19 cellular contexts compared by ENCODE assay signal in the genomic region with DNA sequence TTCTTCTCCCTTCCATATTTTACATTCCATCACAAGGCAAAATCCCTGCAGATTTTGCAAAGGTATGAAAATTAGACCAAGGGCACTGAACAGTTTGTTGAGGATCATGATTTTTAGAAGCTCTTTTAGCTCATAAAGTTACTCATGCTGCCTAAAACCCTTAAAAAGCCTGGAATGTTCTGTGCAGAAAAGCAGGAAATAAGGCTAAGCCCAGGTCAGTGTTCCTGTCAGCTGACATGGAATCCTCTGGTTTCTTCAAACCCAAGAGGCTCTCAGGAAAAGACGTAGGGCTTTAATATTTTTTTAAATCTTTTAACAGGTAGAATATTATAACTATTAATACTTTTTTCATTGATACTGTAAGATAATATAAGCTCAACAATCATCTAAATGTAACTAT. TPM values are rescaled to one million over a fixed set of nuclear protein-coding genes. Genes with fewer than 3 reads are reported as not detected.
DNase-seq lines count a peak whose midpoint lies in the region; ATAC-seq and TF ChIP-seq lines count a peak whose summit lies in the region.
"Had no signal": no experiment of that assay in that cellular context is flagged by ENCODE, and none has a peak within 500 bp of the region (broad histone marks: within the 10 kb centered on the region; RNA-seq: fewer than 3 reads in every experiment).

No MANE protein-coding gene starts in this region.

- no peak for ATAC-seq in GM21717 (IDR thresholded peaks at IDR 0.05; ENCODE audit: unreplicated experiment)
- ATAC-seq in activated naive CD8-positive, alpha-beta T cell treated with anti-CD3 and anti-CD28 coated beads, Interleukin-2, amount 50 U/mL, for 24 hours = no peak

- H3K9ac ChIP-seq in Loucy (ENCODE audit: low read depth, low read length, poor library complexity, severe bottlenecking) = no peak overlapping the region
- no peak overlapping the region for H3K9ac ChIP-seq in smooth muscle cell (ENCODE audit: low read depth)

- H3K27ac Mint-ChIP-seq in activated naive CD8-positive, alpha-beta T cell treated with anti-CD3 and anti-CD28 coated beads, Interleukin-2, amount 50 U/mL, for 24 hours = no peak overlapping the region
- H3K27ac Mint-ChIP-seq: B cell; CD4-positive, alpha-beta memory T cell; IgD-negative memory B cell had no signal

- H3K9me3 ChIP-seq in Loucy (ENCODE audit: insufficient read depth, low read depth, low read length) (no peaks in the 10 kb centered on the region), esophagus squamous epithelium (no peaks in the 10 kb centered on the region), smooth muscle cell (replicated peaks; ENCODE audit: low read depth) (no peaks in the 10 kb centered on the region)
- H3K9me3 ChIP-seq: SJCRH30 had no signal

- H2AFZ ChIP-seq in Loucy (ENCODE audit: low read length) (no peak overlapping the region), smooth muscle cell (ENCODE audit: low read depth) (no peak overlapping the region)

- H3F3A ChIP-seq in Loucy (ENCODE audit: low read depth) = no peaks in the 10 kb centered on the region
- H3F3A ChIP-seq in smooth muscle cell (ENCODE audit: low read depth) = no peaks in the 10 kb centered on the region

- TF ChIP-seq CTCF in Loucy (conservative IDR thresholded peaks at IDR 0.05; ENCODE audit: low read length) (no peak), esophagus squamous epithelium (IDR thresholded peaks at IDR 0.05) (no peak), smooth muscle cell (IDR thresholded peaks at IDR 0.05; ENCODE audit: borderline replicate concordance, insufficient read depth, poor library complexity, severe bottlenecking) (no peak)

- peak overlapping the region in 3 of 4 donors; percentile 11 to 42 (median 14) for H3K27ac ChIP-seq in esophagus squamous epithelium
- H3K27ac ChIP-seq in smooth muscle cell (ENCODE audit: low read depth) = peak overlapping the region; percentile 6
- H3K27ac ChIP-seq: SJCRH30 had no signal

- H3K4me3 Mint-ChIP-seq in activated naive CD8-positive, alpha-beta T cell treated with anti-CD3 and anti-CD28 coated beads, Interleukin-2, amount 50 U/mL, for 24 hours = no peak overlapping the region
- H3K4me3 Mint-ChIP-seq: B cell, IgD-negative memory B cell had no signal

- H3K27me3 Mint-ChIP-seq in activated naive CD8-positive, alpha-beta T cell treated with anti-CD3 and anti-CD28 coated beads, Interleukin-2, amount 50 U/mL, for 24 hours = no peaks in the 10 kb centered on the region
- H3K27me3 Mint-ChIP-seq: B cell; CD4-positive, alpha-beta memory T cell; IgD-negative memory B cell had no signal

- H3K9me2 ChIP-seq in Loucy (replicated peaks; ENCODE audit: low read depth, low read length) = no peaks in the 10 kb centered on the region

- H3K4me3 ChIP-seq in Loucy (ENCODE audit: low read length, poor library complexity, severe bottlenecking) (no peak overlapping the region), esophagus squamous epithelium (no peak overlapping the region), smooth muscle cell (no peak overlapping the region)
- H3K4me3 ChIP-seq: SJCRH30 had no signal

- H3K4me2 ChIP-seq in Loucy (ENCODE audit: low read depth, low read length, poor library complexity, severe bottlenecking) = peak overlapping the region; percentile 13
- H3K4me2 ChIP-seq in smooth muscle cell = no peak overlapping the region

- 52 to 76% methylated on average over 1 of the region's 1 CpG for WGBS in esophagus squamous epithelium, 2 donors
- 37% methylated on average over 1 of the region's 1 CpG for WGBS in smooth muscle cell (ENCODE audit: low lambda C conversion rate)

- H3K27me3 ChIP-seq in Loucy (ENCODE audit: insufficient read depth, low read length, poor library complexity, severe bottlenecking) (no peaks in the 10 kb centered on the region), esophagus squamous epithelium (no peaks in the 10 kb centered on the region), smooth muscle cell (ENCODE audit: low read depth) (no peaks in the 10 kb centered on the region)
- H3K27me3 ChIP-seq: SJCRH30 had no signal

- peaks cover 58% of the 10 kb centered on the region for H3K4me1 Mint-ChIP-seq in activated naive CD8-positive, alpha-beta T cell treated with anti-CD3 and anti-CD28 coated beads, Interleukin-2, amount 50 U/mL, for 24 hours

- peak; percentile 41 for DNase-seq in EH (ENCODE audit: low read depth)
- DNase-seq in esophagus squamous epithelium (lab: John Stamatoyannopoulos, UW) = no peak
- DNase-seq in smooth muscle cell (lab: John Stamatoyannopoulos, UW; ENCODE audit: unreplicated experiment) = no peak
- DNase-seq in activated naive CD4-positive, alpha-beta T cell treated with Interleukin-2 at 50 U/mL for 16 hours = no peak
- no peak for DNase-seq in activated naive CD8-positive, alpha-beta T cell treated with anti-CD3 and anti-CD28 coated beads, Interleukin-2, amount 50 U/mL, for 24 hours
- DNase-seq: CD4-positive, alpha-beta memory T cell; DMS79; GF-D8; H7; MV-4-11; NCI-H1436; NCI-H2081; NCI-H510A treated with DMSO at 0.1 percent for 48 hours; RPMI8226; SJCRH30 had no signal

- peaks cover 5% of the 10 kb centered on the region for H4K20me1 ChIP-seq in Loucy (ENCODE audit: insufficient read depth, low read length, poor library complexity, severe bottlenecking)
- H4K20me1 ChIP-seq in smooth muscle cell (ENCODE audit: low read depth) = peaks cover 80% of the 10 kb centered on the region

- intact Hi-C loops in esophagus squamous epithelium (cut with DNase I) = no loop called here

- H3K9me3 Mint-ChIP-seq in activated naive CD8-positive, alpha-beta T cell treated with anti-CD3 and anti-CD28 coated beads, Interleukin-2, amount 50 U/mL, for 24 hours = no peaks in the 10 kb centered on the region
- H3K9me3 Mint-ChIP-seq: CD4-positive, alpha-beta memory T cell; IgD-negative memory B cell had no signal

- peaks cover 33% of the 10 kb centered on the region for H3K79me2 ChIP-seq in Loucy (ENCODE audit: insufficient read depth, low read length)
- peaks cover 89% of the 10 kb centered on the region for H3K79me2 ChIP-seq in smooth muscle cell (ENCODE audit: low read depth)

- H3K4me1 ChIP-seq in Loucy (ENCODE audit: insufficient read depth, low read length, poor library complexity, severe bottlenecking) (peaks cover 32% of the 10 kb centered on the region), esophagus squamous epithelium (peaks cover 0 to 49% (median 3%) of the 10 kb centered on the region in 3 donors), smooth muscle cell (ENCODE audit: low read depth) (peaks cover 5% of the 10 kb centered on the region)

- H3K36me3 ChIP-seq in Loucy (ENCODE audit: insufficient read depth, low read length) (no peaks in the 10 kb centered on the region; the same call in 1 of the 2 replicates), esophagus squamous epithelium (peaks cover 0 to 32% (median 0%) of the 10 kb centered on the region in 3 donors), smooth muscle cell (ENCODE audit: low read depth) (peaks cover 2% of the 10 kb centered on the region)
- H3K36me3 ChIP-seq: SJCRH30 had no signal

- peaks cover 62% of the 10 kb centered on the region for H3K36me3 Mint-ChIP-seq in activated naive CD8-positive, alpha-beta T cell treated with anti-CD3 and anti-CD28 coated beads, Interleukin-2, amount 50 U/mL, for 24 hours (ENCODE audit: low read depth)

- no peak for TF ChIP-seq POLR2A in esophagus squamous epithelium (IDR thresholded peaks at IDR 0.05)

RNA-seq across cellular contexts. Expression of a gene that starts 8.2 kb away (rescaled TPM):
- total RNA-seq in esophagus squamous epithelium = 10 to 100 TPM in 3 of 4 donors, 1 to 10 TPM in 1; 6.7 to 29.4 (median 19.6) TPM
- total RNA-seq in smooth muscle cell = 38.0 and 38.9 TPM in 2 replicates
- 13.9 and 18.3 TPM in 2 replicates for polyA plus RNA-seq in smooth muscle cell
